In genomic region chr19:8441725-8442544, GRCh38 we compare ENCODE assay signal across 21 cellular contexts. TPM values are rescaled to one million over a fixed set of nuclear protein-coding genes. Genes with fewer than 3 reads are reported as not detected.
DNase-seq lines count a peak whose midpoint lies in the region; FAIRE-seq and TF ChIP-seq lines count a peak whose summit lies in the region.
"Had no signal": no experiment of that assay in that cellular context is flagged by ENCODE, and none has a peak within 500 bp of the region (broad histone marks: within the 10 kb centered on the region; RNA-seq: fewer than 3 reads in every experiment).

No MANE protein-coding gene starts in this region.

- H3K27ac ChIP-seq in kidney (ENCODE audit: low read depth in 2 of 2, low read length in 2 of 2), result no peak overlapping the region
- H3K27ac ChIP-seq: coronary artery, epithelial cell of prostate, parathyroid adenoma, transverse colon had no signal

- H3K27me3 Mint-ChIP-seq in activated naive CD4-positive, alpha-beta T cell treated with anti-CD3 and anti-CD28 coated beads for 36 hours (ENCODE audit: low read depth), result no peaks in the 10 kb centered on the region
- no peaks in the 10 kb centered on the region for H3K27me3 Mint-ChIP-seq in chondrocyte (ENCODE audit: low read depth)
- H3K27me3 Mint-ChIP-seq: activated CD4-positive, alpha-beta memory T cell treated with anti-CD3 and anti-CD28 coated beads, Interleukin-2, amount 10 ng/mL, durations not matched to agents 7 days and 5 days had no signal

- 79 to 81% methylated on average over 6 of the region's 6 CpGs for WGBS in lower leg skin, 2 donors

- intact Hi-C loops in activated naive CD4-positive, alpha-beta T cell treated with anti-CD3 and anti-CD28 coated beads for 36 hours (cut with micrococcal nuclease), result loop anchor here (10.0 kb wide), 1 partner anchor 437 kb away; the partner anchor contains the start of gene ELAVL1
- intact Hi-C loops in kidney (cut with DNase I) (no loop called here), lower leg skin (cut with DNase I; ENCODE audit: low total_unique reads) (no loop called here)

- CTCF ChIA-PET in activated naive CD4-positive, alpha-beta T cell treated with anti-CD3 and anti-CD28 coated beads for 36 hours (lab: Charles Lee), result interaction anchor here (0.6 kb wide), 1 partner anchor 64 kb away, joined by 4 read pairs; no protein-coding TSS in a partner anchor

- no peak overlapping the region for H3K27ac Mint-ChIP-seq in activated naive CD4-positive, alpha-beta T cell treated with anti-CD3 and anti-CD28 coated beads for 36 hours
- H3K27ac Mint-ChIP-seq in chondrocyte (ENCODE audit: unreplicated experiment), result no peak overlapping the region
- H3K27ac Mint-ChIP-seq: activated CD4-positive, alpha-beta memory T cell treated with anti-CD3 and anti-CD28 coated beads, Interleukin-2, amount 10 ng/mL, durations not matched to agents 7 days and 5 days; mesothelial cell of epicardium had no signal

- H3K4me3 Mint-ChIP-seq in activated naive CD4-positive, alpha-beta T cell treated with anti-CD3 and anti-CD28 coated beads for 36 hours, result peak overlapping the region; percentile 18
- H3K4me3 Mint-ChIP-seq in chondrocyte (ENCODE audit: unreplicated experiment), result no peak overlapping the region
- H3K4me3 Mint-ChIP-seq: activated CD4-positive, alpha-beta memory T cell treated with anti-CD3 and anti-CD28 coated beads, Interleukin-2, amount 10 ng/mL, durations not matched to agents 7 days and 5 days; CD14-positive monocyte; mesothelial cell of epicardium had no signal

- DNase-seq in activated naive CD4-positive, alpha-beta T cell treated with anti-CD3 and anti-CD28 coated beads for 36 hours, result no peak
- no peak for DNase-seq in activated naive CD4-positive, alpha-beta T cell treated with Interleukin-2 at 50 U/mL for 16 hours
- DNase-seq in chondrocyte (ENCODE audit: low spot score) (peak; percentile 75), kidney (peak; percentile 39), NCI-H2227 treated with DMSO at 0.1 percent for 48 hours (lab: John Stamatoyannopoulos, UW) (no peak), putamen (ENCODE audit: low spot score) (no peak), occipital lobe (lab: John Stamatoyannopoulos, UW) (no peak), lower leg skin (ENCODE audit: low spot score in 2 of 2) (no peak)
- DNase-seq: activated CD4-positive, alpha-beta memory T cell treated with anti-CD3 and anti-CD28 coated beads, Interleukin-2, amount 10 ng/mL, durations not matched to agents 7 days and 5 days; anterior cingulate cortex; DMS79 treated with DMSO at 0.1 percent for 48 hours; NCI-H2081; NCI-H526 treated with DMSO at 0.1 percent for 48 hours; stimulated activated naive CD4-positive, alpha-beta T cell; transverse colon had no signal

- no peak for FAIRE-seq in kidney (lab: Jason Lieb, UNC)

- no peaks in the 10 kb centered on the region for H3K9me3 ChIP-seq in kidney (ENCODE audit: control insufficient read depth in 1 of 2, low read length in 2 of 2)
- H3K9me3 ChIP-seq: transverse colon had no signal

- peaks cover 14% of the 10 kb centered on the region for H3K36me3 Mint-ChIP-seq in activated naive CD4-positive, alpha-beta T cell treated with anti-CD3 and anti-CD28 coated beads for 36 hours (ENCODE audit: low read depth)
- H3K36me3 Mint-ChIP-seq in chondrocyte (ENCODE audit: low read depth), result peaks cover 1% of the 10 kb centered on the region

- H3K36me3 ChIP-seq in kidney (ENCODE audit: control insufficient read depth in 1 of 2, insufficient read depth in 2 of 2, low read length in 2 of 2), result peaks cover 0 to 13% of the 10 kb centered on the region in 2 donors
- H3K36me3 ChIP-seq: transverse colon had no signal

- TF ChIP-seq CTCF in chondrocyte (IDR thresholded peaks at IDR 0.05) (no peak), kidney (IDR thresholded peaks at IDR 0.05; ENCODE audit: borderline replicate concordance, extremely low read depth, insufficient read depth) (no peak), lower leg skin (IDR thresholded peaks at IDR 0.05) (no peak)

- H3K4me3 ChIP-seq in kidney (ENCODE audit: low read length in 2 of 2), result no peak overlapping the region
- no peak overlapping the region for H3K4me3 ChIP-seq in lower leg skin (ENCODE audit: low read depth, poor library complexity, severe bottlenecking)
- H3K4me3 ChIP-seq: coronary artery, smooth muscle cell, transverse colon had no signal

- H3K9me3 Mint-ChIP-seq in activated naive CD4-positive, alpha-beta T cell treated with anti-CD3 and anti-CD28 coated beads for 36 hours, result no peaks in the 10 kb centered on the region
- no peaks in the 10 kb centered on the region for H3K9me3 Mint-ChIP-seq in chondrocyte (ENCODE audit: low read depth)
- H3K9me3 Mint-ChIP-seq: activated CD4-positive, alpha-beta memory T cell treated with anti-CD3 and anti-CD28 coated beads, Interleukin-2, amount 10 ng/mL, durations not matched to agents 7 days and 5 days; CD14-positive monocyte; mesothelial cell of epicardium had no signal

- H3K4me1 ChIP-seq in kidney (ENCODE audit: control insufficient read depth in 1 of 2, insufficient read depth in 1 of 2, low read depth in 1 of 2, low read length in 2 of 2), result peaks cover 6% of the 10 kb centered on the region in 2 donors

- no peak for TF ChIP-seq POLR2A in lower leg skin (IDR thresholded peaks at IDR 0.05)

- H3K4me1 Mint-ChIP-seq in activated naive CD4-positive, alpha-beta T cell treated with anti-CD3 and anti-CD28 coated beads for 36 hours (ENCODE audit: low read depth), result peaks cover 17% of the 10 kb centered on the region
- H3K4me1 Mint-ChIP-seq in chondrocyte (ENCODE audit: low read depth), result peaks cover 31% of the 10 kb centered on the region

- no peak overlapping the region for H3K9ac ChIP-seq in kidney (ENCODE audit: low read length in 2 of 2)
- H3K9ac ChIP-seq: parathyroid adenoma had no signal

RNA-seq across cellular contexts. Expression of gene HNRNPM, which starts 2.8 kb away (rescaled TPM):
- 100 to 1,000 TPM; 151 to 169 TPM for total RNA-seq in activated naive CD4-positive, alpha-beta T cell treated with anti-CD3 and anti-CD28 coated beads for 36 hours
- 111 to 185 TPM (median 116 TPM) in 3 replicates for total RNA-seq in chondrocyte
- 164 TPM for total RNA-seq in kidney
- 103 TPM for polyA plus RNA-seq in kidney (ENCODE audit: insufficient read depth, low read depth, low replicate concordance)
- 49.9 TPM for total RNA-seq in occipital lobe
- 100 to 1,000 TPM in 1 of 4 donors, 10 to 100 TPM in 3; 60.4 to 103 (median 79.7) TPM for total RNA-seq in lower leg skin

RNA-seq across cellular contexts. Expression of gene MARCHF2, which starts 28.8 kb away (rescaled TPM):
- total RNA-seq in activated naive CD4-positive, alpha-beta T cell treated with anti-CD3 and anti-CD28 coated beads for 36 hours, result 10 to 100 TPM in 1 of 2 experiments, 1 to 10 TPM in 1; 9.2 to 10.3 TPM
- total RNA-seq in chondrocyte (35.0 to 42.5 TPM (median 37.5 TPM) in 3 replicates), kidney (48.4 TPM), occipital lobe (52.3 TPM), lower leg skin (100 to 1,000 TPM in 1 of 4 donors, 10 to 100 TPM in 3; 53.5 to 110 (median 60.8) TPM)
- 46.5 TPM for polyA plus RNA-seq in kidney (ENCODE audit: insufficient read depth, low read depth, low replicate concordance)

RNA-seq across cellular contexts. Expression of gene RAB11B, which starts 51.8 kb away (rescaled TPM):
- 10 to 100 TPM; 61.9 to 69.6 TPM for total RNA-seq in activated naive CD4-positive, alpha-beta T cell treated with anti-CD3 and anti-CD28 coated beads for 36 hours
- total RNA-seq in chondrocyte, result 96.4 to 106 TPM (median 104 TPM) in 3 replicates
- total RNA-seq in kidney, result 146 TPM
- 148 TPM for polyA plus RNA-seq in kidney (ENCODE audit: insufficient read depth, low read depth, low replicate concordance)
- total RNA-seq in occipital lobe, result 76.9 TPM
- 100 to 1,000 TPM in 1 of 4 donors, 10 to 100 TPM in 3; 40.6 to 125 (median 56.8) TPM for total RNA-seq in lower leg skin

Comparison
In these comparisons a context has a peak if more than half of its experiments do, and no peak if none do; other contexts are left out.
1. DNase-seq: peak in chondrocyte (single experiment) and kidney (single experiment); none in activated naive CD4-positive, alpha-beta T cell treated with anti-CD3 and anti-CD28 coated beads for 36 hours (single experiment), activated naive CD4-positive, alpha-beta T cell treated with Interleukin-2 at 50 U/mL for 16 hours (single experiment), NCI-H2227 treated with DMSO at 0.1 percent for 48 hours (single experiment), putamen (single experiment), occipital lobe (single experiment) and lower leg skin (0 of 2).